ENCODE assay signal across 1 cellular context in genomic region chr1:148528591-148528990, GRCh38.
A peak's percentile ranks its signal among the peaks of the same experiment; 100 is the strongest.
TF ChIP-seq lines count a peak whose summit lies in the region.

No MANE protein-coding gene starts in this region.

TF ChIP-seq in HepG2, 621 proteins besides CTCF, POLR2A, EP300 and RAD21:
- peak; percentile 49 for TF ChIP-seq STAG1 (CRISPR knock-in tag; IDR thresholded peaks at IDR 0.05)
TF ChIP-seq in HepG2: peak in this region for 1; not testable (repeated sequence) for 620.
